8 cellular contexts compared by ENCODE assay signal in the genomic region with DNA sequence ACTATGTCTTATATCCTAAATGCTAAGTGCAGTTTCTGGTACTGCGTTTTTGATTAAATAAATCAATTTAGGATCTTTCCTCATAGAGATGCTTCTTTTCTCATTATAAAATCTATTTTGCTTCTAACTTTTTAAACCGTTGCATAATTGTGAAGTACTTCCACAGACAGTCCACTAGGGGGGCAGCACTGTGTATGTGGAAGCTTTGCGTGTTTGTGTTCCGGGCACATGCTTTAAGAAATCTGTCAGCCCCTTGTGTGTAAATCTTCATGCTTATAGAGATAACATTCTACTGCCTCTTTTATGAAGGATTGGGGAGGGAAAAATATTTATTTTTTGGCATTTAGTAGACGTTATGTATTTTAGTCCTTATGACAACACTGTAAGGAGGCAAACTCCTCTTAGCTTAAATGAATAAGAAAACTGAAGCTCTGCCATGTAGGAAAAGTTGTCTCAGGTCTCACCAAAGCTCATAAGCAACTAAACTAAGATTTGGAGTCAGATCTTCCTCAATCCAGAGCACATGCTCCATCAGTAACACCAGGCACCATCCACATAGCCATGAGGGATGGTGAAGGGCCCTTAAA.
DNase-seq lines count a peak whose midpoint lies in the region; ATAC-seq and TF ChIP-seq lines count a peak whose summit lies in the region.

No MANE protein-coding gene starts in this region.

- H3K27ac ChIP-seq in CD8-positive, alpha-beta T cell (ENCODE audit: low read depth, low read length), result no peak overlapping the region
- H3K27ac ChIP-seq in WERI-Rb-1, result no peak overlapping the region
- H3K27ac ChIP-seq in neuronal stem cell (replicated peaks; ENCODE audit: low read length), result no peak overlapping the region

- no peak overlapping the region for H3K23ac ChIP-seq in neuronal stem cell (ENCODE audit: low read depth, low read length, poor library complexity)

- no peaks in the 10 kb centered on the region for H3K36me3 ChIP-seq in CD8-positive, alpha-beta T cell (ENCODE audit: insufficient read depth, low read length)
- H3K36me3 ChIP-seq in WERI-Rb-1, result no peaks in the 10 kb centered on the region
- no peaks in the 10 kb centered on the region for H3K36me3 ChIP-seq in neuronal stem cell (replicated peaks in 1 of 2; ENCODE audit: control insufficient read depth in 2 of 2, insufficient read depth in 2 of 2, low read length in 2 of 2)

- H4K8ac ChIP-seq in neuronal stem cell (ENCODE audit: low read depth, low read length), result no peak overlapping the region

- H3K4me1 ChIP-seq in CD8-positive, alpha-beta T cell (ENCODE audit: insufficient read depth, low read length), result no peaks in the 10 kb centered on the region
- H3K4me1 ChIP-seq in neuronal stem cell (ENCODE audit: control insufficient read depth in 2 of 2, insufficient read depth in 1 of 2, low read depth in 1 of 2, low read length in 2 of 2), result peaks cover 0 to 1% of the 10 kb centered on the region in 2 donors

- no peaks in the 10 kb centered on the region for H3K79me1 ChIP-seq in neuronal stem cell (ENCODE audit: low read depth, low read length)

- H3K4me1 Mint-ChIP-seq in CD8-positive, alpha-beta T cell (ENCODE audit: low read depth), result no peaks in the 10 kb centered on the region

- H3K18ac ChIP-seq in neuronal stem cell (ENCODE audit: low read length), result no peak overlapping the region

- H3K9me3 Mint-ChIP-seq in CD8-positive, alpha-beta T cell, result peaks cover 4% of the 10 kb centered on the region

- no peak overlapping the region for H2BK15ac ChIP-seq in neuronal stem cell (ENCODE audit: low read length)

- intact Hi-C loops in CD8-positive, alpha-beta T cell (cut with DNase I, micrococcal nuclease), result no loop called here

- no peak overlapping the region for H3K14ac ChIP-seq in neuronal stem cell (ENCODE audit: low read length)

- POLR2A ChIA-PET in CD8-positive, alpha-beta T cell (lab: Charles Lee), result no interaction called here

- H3K4me2 ChIP-seq in neuronal stem cell (ENCODE audit: insufficient read depth, low read length, poor library complexity, severe bottlenecking), result no peak overlapping the region

- no peak overlapping the region for H3K4me3 ChIP-seq in CD8-positive, alpha-beta T cell (ENCODE audit: low read depth, low read length)
- H3K4me3 ChIP-seq in WERI-Rb-1 (ENCODE audit: low read depth, low read length) (no peak overlapping the region), neuronal stem cell (ENCODE audit: low read length in 2 of 2) (no peak overlapping the region)

- H3K9me3 ChIP-seq in CD8-positive, alpha-beta T cell (ENCODE audit: low read length), result no peaks in the 10 kb centered on the region
- H3K9me3 ChIP-seq in WERI-Rb-1 (ENCODE audit: severe bottlenecking) (no peaks in the 10 kb centered on the region), neuronal stem cell (replicated peaks in 1 of 2; ENCODE audit: control insufficient read depth in 2 of 2, insufficient read depth in 1 of 2, low read depth in 1 of 2, low read length in 2 of 2) (no peaks in the 10 kb centered on the region)

- H3K27ac Mint-ChIP-seq in CD8-positive, alpha-beta T cell, result no peak overlapping the region

- H2BK5ac ChIP-seq in neuronal stem cell (ENCODE audit: low read length), result no peak overlapping the region

- CTCF ChIA-PET in CD8-positive, alpha-beta T cell (lab: Charles Lee), result interaction anchor here (0.9 kb wide), 1 partner anchor 46 kb away, joined by 3 read pairs; no protein-coding TSS in a partner anchor

- no peak overlapping the region for H3K4ac ChIP-seq in neuronal stem cell (ENCODE audit: low read length)

- peaks cover 3% of the 10 kb centered on the region for H3K27me3 Mint-ChIP-seq in CD8-positive, alpha-beta T cell (ENCODE audit: low read depth)

- H3K4me3 Mint-ChIP-seq in CD8-positive, alpha-beta T cell, result no peak overlapping the region

- no peak for DNase-seq in CD8-positive, alpha-beta T cell
- peak; percentile 15 for DNase-seq in WERI-Rb-1
- peak; percentile 23 for DNase-seq in kidney tubule cell (ENCODE audit: low spot score)
- no peak for DNase-seq in retina
- no peak for DNase-seq in AG08395 (ENCODE audit: low spot score)
- DNase-seq in neuronal stem cell (ENCODE audit: low spot score), result no peak

- H2BK120ac ChIP-seq in neuronal stem cell (ENCODE audit: low read depth, low read length), result no peak overlapping the region

- peak; percentile 39 for TF ChIP-seq CTCF in CD8-positive, alpha-beta T cell (IDR thresholded peaks at IDR 0.05)
- peak; percentile 66 for TF ChIP-seq CTCF in WERI-Rb-1 (IDR thresholded peaks at IDR 0.05; ENCODE audit: low read depth, low read length)

- no peak overlapping the region for H2AFZ ChIP-seq in neuronal stem cell (ENCODE audit: low read length)

- H3K36me3 Mint-ChIP-seq in CD8-positive, alpha-beta T cell, result no peaks in the 10 kb centered on the region

- no peaks in the 10 kb centered on the region for H3K27me3 ChIP-seq in CD8-positive, alpha-beta T cell (ENCODE audit: insufficient read depth, low read length)
- no peaks in the 10 kb centered on the region for H3K27me3 ChIP-seq in WERI-Rb-1 (ENCODE audit: insufficient read depth, low read depth, severe bottlenecking)
- H3K27me3 ChIP-seq in neuronal stem cell (ENCODE audit: control insufficient read depth in 3 of 3, insufficient read depth in 3 of 3, low read depth in 1 of 3, low read length in 3 of 3), result no peaks in the 10 kb centered on the region

- no peak overlapping the region for H2BK12ac ChIP-seq in neuronal stem cell (ENCODE audit: low read length)

- H4K91ac ChIP-seq in neuronal stem cell (ENCODE audit: low read depth, low read length, poor library complexity), result no peak overlapping the region

- ATAC-seq in CD8-positive, alpha-beta T cell, result no peak
- ATAC-seq in GM19351 (IDR thresholded peaks at IDR 0.05; ENCODE audit: unreplicated experiment), result peak; percentile 97
- peak; percentile 85 for ATAC-seq in HG03378 (IDR thresholded peaks at IDR 0.05; ENCODE audit: unreplicated experiment)

- no peak overlapping the region for H3K9ac ChIP-seq in neuronal stem cell (ENCODE audit: low read depth, low read length, poor library complexity)

- no CpG with 5 or more reads among the region's 5 CpGs for WGBS in neuronal stem cell (ENCODE audit: extremely low coverage in 2 of 2, insufficient read length in 2 of 2, insufficient replicate concordance in 1 of 2), 2 donors

- H2AK5ac ChIP-seq in neuronal stem cell (ENCODE audit: low read depth, low read length), result no peak overlapping the region

Comparison
In these comparisons a context has a peak if more than half of its experiments do, and no peak if none do; other contexts are left out.
1. DNase-seq: peak in WERI-Rb-1 (single experiment) and kidney tubule cell (single experiment); none in CD8-positive, alpha-beta T cell (0 of 7), retina (single experiment), AG08395 (single experiment) and neuronal stem cell (single experiment).